17 cellular contexts compared by ENCODE assay signal in the genomic region with DNA sequence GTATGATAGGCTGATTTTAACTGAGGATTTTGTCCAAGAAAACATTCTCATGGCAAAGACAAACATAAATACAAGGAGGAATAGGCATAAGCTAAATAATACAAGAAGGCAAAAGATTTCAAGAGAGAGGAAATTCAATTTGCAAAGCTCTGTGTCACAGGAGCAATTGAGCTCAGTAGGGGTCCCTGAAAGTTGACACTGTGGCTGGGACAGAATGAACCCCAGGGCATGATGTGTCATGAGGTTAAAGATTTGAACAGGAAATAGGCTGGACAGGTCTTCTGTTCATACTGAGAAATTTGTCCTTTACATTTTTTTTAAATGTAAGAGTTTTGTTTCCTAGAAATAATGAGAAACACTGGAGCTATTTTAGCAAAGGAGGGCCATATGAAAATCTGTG.
DNase-seq lines count a peak whose midpoint lies in the region; ATAC-seq lines count a peak whose summit lies in the region.
"Had no signal": no experiment of that assay in that cellular context is flagged by ENCODE, and none has a peak within 500 bp of the region (broad histone marks: within the 10 kb centered on the region; RNA-seq: fewer than 3 reads in every experiment).

No MANE protein-coding gene starts in this region.

- no peak overlapping the region for H2BK120ac ChIP-seq in mesendoderm (ENCODE audit: low read depth, low read length)

- H3K27ac ChIP-seq in HUES48 (ENCODE audit: low read depth, low read length) (no peak overlapping the region), SK-N-MC (no peak overlapping the region), mesendoderm (ENCODE audit: low read depth, low read length) (no peak overlapping the region)

- no peak overlapping the region for H3K18ac ChIP-seq in mesendoderm (ENCODE audit: low read length)

- no peak overlapping the region for H4K8ac ChIP-seq in mesendoderm (ENCODE audit: low read depth, low read length)

- no peak overlapping the region for H4K5ac ChIP-seq in mesendoderm (ENCODE audit: low read length)

- no peak overlapping the region for H2BK5ac ChIP-seq in mesendoderm (ENCODE audit: low read length)

- H3K4ac ChIP-seq in mesendoderm (ENCODE audit: low read depth, low read length), result no peak overlapping the region

- H3K9me3 ChIP-seq in HUES48 (ENCODE audit: control insufficient read depth, insufficient read depth, low read length), result peaks cover 2% of the 10 kb centered on the region; the same call in 1 of the 2 replicates
- no peaks in the 10 kb centered on the region for H3K9me3 ChIP-seq in SK-N-MC (ENCODE audit: low read depth, low read length)
- H3K9me3 ChIP-seq: BE2C, SK-N-SH had no signal

- H3K4me1 ChIP-seq in HUES48 (ENCODE audit: control insufficient read depth, insufficient read depth, low read length) (peaks cover 8% of the 10 kb centered on the region), mesendoderm (ENCODE audit: control insufficient read depth, low read depth, low read length) (no peaks in the 10 kb centered on the region)
- H3K4me1 ChIP-seq: BE2C had no signal

- H2BK15ac ChIP-seq in mesendoderm (replicated peaks; ENCODE audit: low read depth), result no peak overlapping the region

- H3K36me3 ChIP-seq in HUES48 (ENCODE audit: control insufficient read depth, insufficient read depth, low read length), result no peaks in the 10 kb centered on the region
- H3K36me3 ChIP-seq in SK-N-MC (ENCODE audit: insufficient read depth, low read length), result no peaks in the 10 kb centered on the region
- no peaks in the 10 kb centered on the region for H3K36me3 ChIP-seq in mesendoderm (ENCODE audit: control insufficient read depth, insufficient read depth, low read length)
- H3K36me3 ChIP-seq: BE2C had no signal

- H3K4me2 ChIP-seq in mesendoderm (ENCODE audit: low read length), result no peak overlapping the region
- H3K4me2 ChIP-seq: SK-N-SH had no signal

- DNase-seq in ELR (ENCODE audit: low read depth) (peak; percentile 11), SK-N-MC (ENCODE audit: low read depth, low spot score) (peak; percentile 16), mesendoderm (peak; percentile 84), NCI-H1436 treated with DMSO at 0.1 percent for 48 hours (lab: John Stamatoyannopoulos, UW) (no peak)
- DNase-seq in stimulated activated CD4-positive, alpha-beta T cell treated with anti-CD3 and anti-CD28 coated beads, Interleukin-2, amount 100 ng/mL, for 24 hours, result no peak
- DNase-seq: BE2C; CD4-positive, alpha-beta memory T cell; DND-41; IMR-90; NCI-H187; NCI-H2171 treated with DMSO at 0.1 percent for 48 hours; NCI-H524; OCI-M1; SK-N-SH; T-helper 1 cell had no signal

- no peak overlapping the region for H3K23ac ChIP-seq in mesendoderm (ENCODE audit: low read length)

- H3K27me3 ChIP-seq in HUES48 (ENCODE audit: control insufficient read depth, insufficient read depth, low read length) (no peaks in the 10 kb centered on the region), mesendoderm (ENCODE audit: insufficient read depth, low read length, poor library complexity) (no peaks in the 10 kb centered on the region)
- H3K27me3 ChIP-seq: BE2C had no signal

- H2AK5ac ChIP-seq in mesendoderm (ENCODE audit: low read length), result no peak overlapping the region

- no peak overlapping the region for H3K56ac ChIP-seq in mesendoderm (ENCODE audit: low read length)

- H3K79me1 ChIP-seq in mesendoderm (ENCODE audit: low read length), result no peaks in the 10 kb centered on the region

- no peak for ATAC-seq in HG03159 (IDR thresholded peaks at IDR 0.05; ENCODE audit: unreplicated experiment)

- H3K4me3 ChIP-seq in HUES48 (ENCODE audit: low read depth, low read length) (peak overlapping the region; percentile 22; the same call in 1 of the 2 replicates), SK-N-MC (no peak overlapping the region), mesendoderm (ENCODE audit: low read length) (no peak overlapping the region)

- H3K9ac ChIP-seq in HUES48 (ENCODE audit: low read depth, low read length), result no peak overlapping the region
- H3K9ac ChIP-seq in SK-N-MC (ENCODE audit: insufficient read length), result no peak overlapping the region
- H3K9ac ChIP-seq in mesendoderm (ENCODE audit: low read length), result no peak overlapping the region
- H3K9ac ChIP-seq: SK-N-SH had no signal

- no peaks in the 10 kb centered on the region for H3K79me2 ChIP-seq in mesendoderm (ENCODE audit: control insufficient read depth, insufficient read depth, low read length)

Comparison
In these comparisons a context has a peak if more than half of its experiments do, and no peak if none do; other contexts are left out.
1. DNase-seq: peak in ELR (single experiment), SK-N-MC (single experiment) and mesendoderm (single experiment); none in stimulated activated CD4-positive, alpha-beta T cell treated with anti-CD3 and anti-CD28 coated beads, Interleukin-2, amount 100 ng/mL, for 24 hours (0 of 2) and NCI-H1436 treated with DMSO at 0.1 percent for 48 hours (single experiment).